ENCODE assay signal across 1 cellular context in genomic region chrX:143082537-143082936, GRCh38.
TF ChIP-seq lines count a peak whose summit lies in the region.

No MANE protein-coding gene starts in this region.

TF ChIP-seq in H1, 55 proteins besides CTCF, POLR2A, EP300 and RAD21:
- TF ChIP-seq BCL11A (IDR thresholded peaks at IDR 0.05; ENCODE audit: low read depth in 2 of 2, low read length in 2 of 2), result no peak
- TF ChIP-seq BRCA1 (IDR thresholded peaks at IDR 0.05; ENCODE audit: low read depth, low read length), result no peak
- no peak for TF ChIP-seq JUN (IDR thresholded peaks at IDR 0.05; ENCODE audit: low read depth, low read length)
- no peak for TF ChIP-seq RNF2 (IDR thresholded peaks at IDR 0.05; ENCODE audit: borderline replicate concordance, low read depth, low read length, missing control alignments, poor library complexity, severe bottlenecking)
- no peak for TF ChIP-seq MAFK (IDR thresholded peaks at IDR 0.05; ENCODE audit: low read depth, low read length)
- no peak for TF ChIP-seq POU5F1 (IDR thresholded peaks at IDR 0.05; ENCODE audit: low read depth, low read length)
- no peak for TF ChIP-seq TAF1 (IDR thresholded peaks at IDR 0.05; ENCODE audit: low read depth, low read length)
- TF ChIP-seq NANOG (IDR thresholded peaks at IDR 0.05; ENCODE audit: insufficient read depth, low read depth, low read length, poor library complexity, severe bottlenecking), result no peak
- TF ChIP-seq BACH1 (IDR thresholded peaks at IDR 0.05; ENCODE audit: low read length), result no peak
- no peak for TF ChIP-seq ZNF274 (IDR thresholded peaks at IDR 0.05; ENCODE audit: borderline replicate concordance, extremely low read depth, low read length)
- TF ChIP-seq SAP30 (IDR thresholded peaks at IDR 0.05; ENCODE audit: insufficient read depth, insufficient replicate concordance, low read length), result no peak
- no peak for TF ChIP-seq RXRA (IDR thresholded peaks at IDR 0.05; ENCODE audit: insufficient read depth, low read depth, low read length)
- no peak for TF ChIP-seq TAF7 (optimal IDR thresholded peaks at IDR 0.05; ENCODE audit: borderline replicate concordance, low read depth, low read length)
- TF ChIP-seq CEBPB (IDR thresholded peaks at IDR 0.05; ENCODE audit: low read depth, low read length), result no peak
- no peak for TF ChIP-seq NRF1 (IDR thresholded peaks at IDR 0.05; ENCODE audit: low read depth, low read length)
